9 cellular contexts compared by ENCODE assay signal in the genomic region with DNA sequence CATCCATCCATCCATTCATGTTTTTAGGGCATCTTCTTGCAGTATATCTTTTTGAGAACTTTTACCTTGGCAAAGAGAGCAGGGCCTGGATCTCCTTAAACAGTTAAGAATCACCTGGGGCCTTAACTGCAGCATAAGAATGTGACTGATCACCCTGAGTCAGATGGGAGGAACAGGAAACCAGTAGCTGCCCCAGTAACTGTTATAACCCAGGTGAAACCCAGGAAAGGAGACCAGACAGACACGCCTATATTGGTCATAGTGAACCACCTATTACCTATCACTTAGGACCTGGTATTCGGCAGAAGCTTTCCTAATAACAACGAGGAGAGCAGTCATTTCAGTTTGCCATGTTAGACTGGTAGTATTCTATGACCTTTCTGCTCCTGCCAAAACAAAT. TPM values are rescaled to one million over a fixed set of nuclear protein-coding genes. Genes with fewer than 3 reads are reported as not detected.
DNase-seq lines count a peak whose midpoint lies in the region; ATAC-seq and TF ChIP-seq lines count a peak whose summit lies in the region.
"Had no signal": no experiment of that assay in that cellular context is flagged by ENCODE, and none has a peak within 500 bp of the region (broad histone marks: within the 10 kb centered on the region; RNA-seq: fewer than 3 reads in every experiment).

No MANE protein-coding gene starts in this region.

- no peaks in the 10 kb centered on the region for H3K9me3 Mint-ChIP-seq in neural progenitor cell

- peak; percentile 39 for ATAC-seq in GM19397 (IDR thresholded peaks at IDR 0.05; ENCODE audit: unreplicated experiment)
- ATAC-seq in HG03565 (IDR thresholded peaks at IDR 0.05; ENCODE audit: unreplicated experiment) = peak; percentile 43
- ATAC-seq in left ventricle myocardium superior = peak; percentile 44
- no peak for ATAC-seq in HG03045 (IDR thresholded peaks at IDR 0.05; ENCODE audit: unreplicated experiment)

- H3F3A ChIP-seq in neural progenitor cell (ENCODE audit: low read depth) = no peaks in the 10 kb centered on the region

- H4K20me1 ChIP-seq in neural progenitor cell (ENCODE audit: low read depth) = no peaks in the 10 kb centered on the region

- no peak overlapping the region for H2AFZ ChIP-seq in neural progenitor cell (replicated peaks)

- H3K4me1 Mint-ChIP-seq in neural progenitor cell = peaks cover 4% of the 10 kb centered on the region

- H3K79me2 ChIP-seq in neural progenitor cell (ENCODE audit: low read depth) = no peaks in the 10 kb centered on the region

- H3K27ac ChIP-seq in neural progenitor cell = no peak overlapping the region
- H3K27ac ChIP-seq: C4-2B had no signal

- H3K36me3 Mint-ChIP-seq in neural progenitor cell = peaks cover 19% of the 10 kb centered on the region

- H3K4me2 ChIP-seq in neural progenitor cell = no peak overlapping the region

- no peak overlapping the region for H3K4me3 Mint-ChIP-seq in neural progenitor cell

- H3K27ac Mint-ChIP-seq in neural progenitor cell = no peak overlapping the region

- H3K36me3 ChIP-seq in neural progenitor cell = no peaks in the 10 kb centered on the region

- H3K27me3 Mint-ChIP-seq in neural progenitor cell (ENCODE audit: insufficient read depth, low read depth) = peaks cover 2% of the 10 kb centered on the region

- no peaks in the 10 kb centered on the region for H3K9me3 ChIP-seq in neural progenitor cell (ENCODE audit: low read depth)

- H3K4me1 ChIP-seq in neural progenitor cell = peaks cover 6% of the 10 kb centered on the region

- intact Hi-C loops in left ventricle myocardium superior (cut with micrococcal nuclease) = loop anchor here (2.0 to 5.0 kb wide), 3 partner anchors 101 to 416 kb away; a partner anchor contains a TSS

- TF ChIP-seq CTCF in neural progenitor cell (IDR thresholded peaks at IDR 0.05) = no peak

- DNase-seq in A172 (ENCODE audit: low spot score) (peak; percentile 36), left ventricle myocardium superior (no peak), NCI-H2171 (lab: John Stamatoyannopoulos, UW) (no peak), epidermal melanocyte (ENCODE audit: insufficient read length, low spot score) (no peak), neural progenitor cell (ENCODE audit: low spot score) (no peak)

- no peak overlapping the region for H3K9ac ChIP-seq in neural progenitor cell

- H3K4me3 ChIP-seq in neural progenitor cell = no peak overlapping the region

- H3K27me3 ChIP-seq in neural progenitor cell = no peaks in the 10 kb centered on the region

RNA-seq across cellular contexts. Expression of a gene that starts 43.4 kb away (rescaled TPM):
- total RNA-seq in A172 (2014; rRNA removed; shearing (Covaris generic)) = 15.6 and 22.2 TPM in 2 replicates
- total RNA-seq in left ventricle myocardium superior = 36.8 TPM
- total RNA-seq in neural progenitor cell (ENCODE audit: low replicate concordance) = 84.2 and 187 TPM in 2 replicates
